Comparison of ENCODE assay signal across 30 cellular contexts in the genomic region with DNA sequence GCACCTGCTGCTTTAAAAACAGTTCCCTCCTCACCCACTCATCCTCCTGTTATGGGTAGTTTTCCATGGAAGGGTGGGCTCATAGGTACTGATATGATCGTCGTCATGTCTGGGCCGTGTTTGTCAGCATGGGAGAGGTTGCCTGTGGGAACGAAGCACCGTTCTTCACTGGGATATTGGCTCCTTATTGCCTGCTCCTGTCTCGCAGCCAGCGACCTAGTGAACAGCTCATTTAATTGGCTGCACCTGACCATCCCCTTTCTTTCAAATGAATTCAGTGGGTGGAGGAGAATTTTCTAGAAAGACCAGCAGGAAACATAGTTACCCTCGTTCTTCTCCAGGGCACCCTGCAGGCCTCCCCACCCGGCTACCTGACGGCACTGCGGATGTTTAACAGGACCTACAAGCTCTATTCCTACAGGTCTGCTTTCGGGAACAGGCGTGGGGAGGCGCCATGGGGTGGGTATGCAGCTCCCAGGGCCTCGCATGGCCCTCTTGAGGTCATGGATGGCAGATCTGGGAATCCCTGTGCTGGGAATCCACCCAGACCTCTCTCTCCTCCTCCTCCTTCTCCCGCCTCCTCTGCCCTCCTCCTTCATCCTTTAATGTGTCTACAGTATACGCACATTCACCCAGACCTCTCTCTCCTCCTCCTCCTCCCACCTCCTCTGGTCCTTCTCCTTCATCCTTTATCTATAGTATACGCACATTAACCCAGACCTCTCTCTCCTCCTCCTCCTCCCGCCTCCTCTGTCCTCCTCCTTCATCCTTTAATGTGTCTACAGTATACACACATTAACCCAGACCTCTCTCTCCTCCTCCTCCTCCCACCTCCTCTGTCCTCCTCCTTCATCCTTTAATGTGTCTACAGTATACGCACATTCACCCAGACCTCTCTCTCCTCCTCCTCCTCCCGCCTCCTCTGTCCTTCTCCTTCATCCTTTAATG. TPM values are rescaled to one million over a fixed set of nuclear protein-coding genes. Genes with fewer than 3 reads are reported as not detected.
DNase-seq lines count a peak whose midpoint lies in the region; ATAC-seq and TF ChIP-seq lines count a peak whose summit lies in the region.
"Had no signal": no experiment of that assay in that cellular context is flagged by ENCODE, and none has a peak within 500 bp of the region (broad histone marks: within the 10 kb centered on the region; RNA-seq: fewer than 3 reads in every experiment).

No MANE protein-coding gene starts in this region.

- H3K4me3 ChIP-seq in right atrium auricular region, result no peak overlapping the region
- H3K4me3 ChIP-seq in endodermal cell (ENCODE audit: low read length), result no peak overlapping the region
- H3K4me3 ChIP-seq in suprapubic skin, result no peak overlapping the region
- H3K4me3 ChIP-seq in BE2C (ENCODE audit: low read depth, low read length), result no peak overlapping the region
- H3K4me3 ChIP-seq in SK-N-SH (ENCODE audit: low read depth in 2 of 2, low read length in 1 of 2), result no peak overlapping the region
- H3K4me3 ChIP-seq: GM12878, PC-9, SK-N-MC had no signal

- CTCF ChIA-PET in SK-N-SH (lab: Yijun Ruan, JAX), result interaction anchor here (1.2 kb wide), 2 partner anchors 30 to 181 kb away, joined by 3 read pairs; no protein-coding TSS in a partner anchor

- TF ChIP-seq RAD21 in SK-N-SH (IDR thresholded peaks at IDR 0.05; ENCODE audit: low read length), result no peak

- WGBS in endodermal cell (ENCODE audit: insufficient coverage in 1 of 2, insufficient read length in 1 of 2), 2 experiments, result 93% methylated on average over 15 to 21 of the region's 21 CpGs
- 89% methylated on average over 21 of the region's 21 CpGs for WGBS in suprapubic skin
- WGBS in SK-N-SH (ENCODE audit: low lambda C conversion rate), result 91% methylated on average over 18 of the region's 21 CpGs

- peaks cover 1% of the 10 kb centered on the region for H3F3A ChIP-seq in SK-N-SH (replicated peaks; ENCODE audit: insufficient read depth)

- H3K27me3 ChIP-seq in right atrium auricular region (no peaks in the 10 kb centered on the region), endodermal cell (ENCODE audit: control insufficient read depth, insufficient read depth, low read length, poor library complexity, severe bottlenecking) (no peaks in the 10 kb centered on the region), suprapubic skin (no peaks in the 10 kb centered on the region), BE2C (no peaks in the 10 kb centered on the region), SK-N-SH (ENCODE audit: insufficient read depth) (no peaks in the 10 kb centered on the region)

- no peaks in the 10 kb centered on the region for H3K9me3 ChIP-seq in right atrium auricular region
- H3K9me3 ChIP-seq in endodermal cell (ENCODE audit: control insufficient read depth, low read length), result no peaks in the 10 kb centered on the region
- no peaks in the 10 kb centered on the region for H3K9me3 ChIP-seq in suprapubic skin
- H3K9me3 ChIP-seq in BE2C, result no peaks in the 10 kb centered on the region
- H3K9me3 ChIP-seq in SK-N-SH, result no peaks in the 10 kb centered on the region

- intact Hi-C loops in Right ventricle myocardium inferior (cut with DNase I), result no loop called here

- TF ChIP-seq EP300 in suprapubic skin (IDR thresholded peaks at IDR 0.05), result no peak
- no peak for TF ChIP-seq EP300 in SK-N-SH (IDR thresholded peaks at IDR 0.05; ENCODE audit: borderline replicate concordance in 1 of 2, low read depth in 1 of 2, low read length in 1 of 2)

- H3K4me1 Mint-ChIP-seq in endodermal cell, result peaks cover 6% of the 10 kb centered on the region
- H3K4me1 Mint-ChIP-seq: B cell; CD14-positive monocyte; CD8-positive, alpha-beta memory T cell had no signal

- ATAC-seq in Right ventricle myocardium inferior, result no peak
- ATAC-seq: GM12878 had no signal

- no peak for TF ChIP-seq POLR2A in suprapubic skin (IDR thresholded peaks at IDR 0.05)

- H3K4me3 Mint-ChIP-seq in endodermal cell, result no peak overlapping the region
- H3K4me3 Mint-ChIP-seq: B cell; CD14-positive monocyte; CD8-positive, alpha-beta memory T cell had no signal

- H3K27ac ChIP-seq in right atrium auricular region (peak overlapping the region; percentile 88 to 96), endodermal cell (ENCODE audit: low read depth, low read length) (no peak overlapping the region), suprapubic skin (no peak overlapping the region), SK-N-SH (ENCODE audit: low read depth in 2 of 2, low read length in 1 of 2) (no peak overlapping the region)
- H3K27ac ChIP-seq: 22Rv1, PC-9, SK-N-MC had no signal

- no peaks in the 10 kb centered on the region for H3K9me2 ChIP-seq in SK-N-SH

- H3K4me2 ChIP-seq in SK-N-SH, result no peak overlapping the region
- H3K4me2 ChIP-seq: PC-9 had no signal

- no peaks in the 10 kb centered on the region for H4K20me1 ChIP-seq in SK-N-SH (ENCODE audit: insufficient read depth)

- peak; percentile 38 for DNase-seq in activated effector memory CD4-positive, alpha-beta T cell treated with anti-CD3 and anti-CD28 coated beads, Interleukin-2, amount 50 U/mL, for 16 hours
- DNase-seq in activated effector memory CD4-positive, alpha-beta T cell treated with Interleukin-2 at 50 U/mL for 16 hours, result no peak
- no peak for DNase-seq in right atrium auricular region (ENCODE audit: low spot score)
- no peak for DNase-seq in Right ventricle myocardium inferior (ENCODE audit: missing footprints)
- DNase-seq in endodermal cell, result no peak
- peak; percentile 31 to 52 for DNase-seq in suprapubic skin (ENCODE audit: low spot score in 2 of 2)
- DNase-seq in BE2C, result no peak
- no peak for DNase-seq in SK-N-SH
- DNase-seq: DMS 273 treated with DMSO at 0.1 percent for 48 hours, DMS79, EL, GDM1, GOT3, HCEC 1CT, KBM-7, MV-4-11, NCI-H1105, NCI-H1436 treated with DMSO at 0.1 percent for 48 hours, NCI-H187 treated with DMSO at 0.1 percent for 48 hours, NCI-H2171 treated with DMSO at 0.1 percent for 48 hours, NCI-H524, NCI-H748 treated with DMSO at 0.1 percent for 48 hours, PC-9, SIG-M5 had no signal

- no peak for TF ChIP-seq CTCF in right atrium auricular region (IDR thresholded peaks at IDR 0.05)
- TF ChIP-seq CTCF in endodermal cell (conservative IDR thresholded peaks at IDR 0.05), result no peak
- no peak for TF ChIP-seq CTCF in suprapubic skin (IDR thresholded peaks at IDR 0.05)
- no peak for TF ChIP-seq CTCF in BE2C (IDR thresholded peaks at IDR 0.05; ENCODE audit: low read depth, low read length)
- TF ChIP-seq CTCF in SK-N-SH (IDR thresholded peaks at IDR 0.05), result no peak

- H3K36me3 Mint-ChIP-seq in endodermal cell (ENCODE audit: low read depth), result peaks cover 47% of the 10 kb centered on the region

- H3K27me3 Mint-ChIP-seq in endodermal cell (ENCODE audit: insufficient read depth), result no peaks in the 10 kb centered on the region
- H3K27me3 Mint-ChIP-seq: B cell; CD8-positive, alpha-beta memory T cell had no signal

- no peaks in the 10 kb centered on the region for H3K79me2 ChIP-seq in SK-N-SH (ENCODE audit: insufficient read depth)

- H3K9me3 Mint-ChIP-seq in endodermal cell, result no peaks in the 10 kb centered on the region
- H3K9me3 Mint-ChIP-seq: CD14-positive monocyte; CD8-positive, alpha-beta memory T cell had no signal

- POLR2A ChIA-PET in SK-N-SH (lab: Yijun Ruan, JAX), result no interaction called here

- H3K27ac Mint-ChIP-seq in endodermal cell, result peak overlapping the region; percentile 13
- H3K27ac Mint-ChIP-seq: B cell had no signal

- peaks cover 83% of the 10 kb centered on the region for H3K36me3 ChIP-seq in right atrium auricular region
- H3K36me3 ChIP-seq in endodermal cell (ENCODE audit: control insufficient read depth, insufficient read depth, low read length), result peaks cover 66% of the 10 kb centered on the region
- H3K36me3 ChIP-seq in suprapubic skin, result peaks cover 76% of the 10 kb centered on the region
- peaks cover 23% of the 10 kb centered on the region for H3K36me3 ChIP-seq in BE2C
- peaks cover 26 to 35% of the 10 kb centered on the region in 2 experiments for H3K36me3 ChIP-seq in SK-N-SH (replicated peaks in 1 of 2; ENCODE audit: control insufficient read depth in 1 of 2, insufficient read depth in 2 of 2, low read length in 1 of 2)

- H2AFZ ChIP-seq in SK-N-SH (ENCODE audit: low read depth), result no peak overlapping the region
- H2AFZ ChIP-seq: PC-9 had no signal

- H3K9ac ChIP-seq in endodermal cell (ENCODE audit: extremely low read depth, low read length, poor library complexity, severe bottlenecking) (no peak overlapping the region), SK-N-SH (no peak overlapping the region)

- peaks cover 0 to 40% of the 10 kb centered on the region in 2 donors for H3K4me1 ChIP-seq in right atrium auricular region
- H3K4me1 ChIP-seq in endodermal cell (ENCODE audit: control insufficient read depth, insufficient read depth, low read length), result peaks cover 1% of the 10 kb centered on the region
- H3K4me1 ChIP-seq in suprapubic skin, result no peaks in the 10 kb centered on the region
- H3K4me1 ChIP-seq in BE2C, result peaks cover 4% of the 10 kb centered on the region; the same call in 1 of the 2 replicates
- peaks cover 0 to 6% of the 10 kb centered on the region in 2 experiments; a peak in 1 of 4 replicates for H3K4me1 ChIP-seq in SK-N-SH (ENCODE audit: control insufficient read depth in 1 of 2, insufficient read depth in 2 of 2, low read depth in 1 of 2, low read length in 1 of 2)

TF ChIP-seq in SK-N-SH, 30 proteins besides CTCF, POLR2A, EP300 and RAD21 (continues in another document):
- TF ChIP-seq MEF2A (IDR thresholded peaks at IDR 0.05; ENCODE audit: borderline replicate concordance, low read depth) (no peak), GABPA (IDR thresholded peaks at IDR 0.05; ENCODE audit: low read depth) (no peak), ELF1 (IDR thresholded peaks at IDR 0.05) (no peak)

RNA-seq across cellular contexts. Expression of a gene that starts 21.9 kb away (rescaled TPM):
- total RNA-seq in right atrium auricular region (100 to 1,000 TPM in 1 of 2 donors, 10 to 100 TPM in 1; 75.9 to 116 TPM), Right ventricle myocardium inferior (132 TPM), endodermal cell (10 to 100 TPM; 77.1 to 93.6 TPM), suprapubic skin (100 to 1,000 TPM in 1 of 4 donors, 10 to 100 TPM in 3; 33.8 to 103 (median 47.0) TPM)
- 49.8 TPM for polyA plus RNA-seq in endodermal cell (2013, experiment 1 of 2)
- 44.7 TPM for polyA plus RNA-seq in endodermal cell (2013, experiment 2 of 2)
- 91.1 TPM for polyA plus RNA-seq in BE2C (2012; ENCODE audit: insufficient read depth, insufficient read length, low read depth)
- 76.1 and 78.2 TPM in 2 replicates for polyA plus RNA-seq in SK-N-SH (2012; rRNA removed)
- 36.3 and 54.5 TPM in 2 replicates for polyA plus RNA-seq in SK-N-SH (2012; cell fraction: cytosol; rRNA removed)
- polyA plus RNA-seq in SK-N-SH (2012; cell fraction: nucleus; rRNA removed), result 172 and 200 TPM in 2 replicates

RNA-seq across cellular contexts. Expression of a gene that starts 30.4 kb away (rescaled TPM):
- total RNA-seq in right atrium auricular region (100 to 1,000 TPM; 145 to 174 TPM), Right ventricle myocardium inferior (174 TPM), endodermal cell (10 to 100 TPM; 59.3 to 66.8 TPM), suprapubic skin (100 to 1,000 TPM; 142 to 247 (median 198) TPM)
- polyA plus RNA-seq in endodermal cell (2013, experiment 1 of 2), result 48.4 TPM
- 48.7 TPM for polyA plus RNA-seq in endodermal cell (2013, experiment 2 of 2)
- polyA plus RNA-seq in BE2C (2012; ENCODE audit: insufficient read depth, insufficient read length, low read depth), result 58.6 TPM
- 32.2 and 35.8 TPM in 2 replicates for polyA plus RNA-seq in SK-N-SH (2012; rRNA removed)
- polyA plus RNA-seq in SK-N-SH (2012; cell fraction: cytosol; rRNA removed), result 16.8 and 25.0 TPM in 2 replicates
- polyA plus RNA-seq in SK-N-SH (2012; cell fraction: nucleus; rRNA removed), result 75.6 and 77.6 TPM in 2 replicates

Comparison
In these comparisons a context has a peak if more than half of its experiments do, and no peak if none do; other contexts are left out.
1. DNase-seq: peak in activated effector memory CD4-positive, alpha-beta T cell treated with anti-CD3 and anti-CD28 coated beads, Interleukin-2, amount 50 U/mL, for 16 hours (single experiment) and suprapubic skin (2 of 2); none in activated effector memory CD4-positive, alpha-beta T cell treated with Interleukin-2 at 50 U/mL for 16 hours (single experiment), right atrium auricular region (single experiment), Right ventricle myocardium inferior (single experiment), endodermal cell (single experiment), BE2C (single experiment) and SK-N-SH (single experiment).
2. H3K27ac ChIP-seq: peak in right atrium auricular region (2 of 2); none in endodermal cell (single experiment), suprapubic skin (single experiment) and SK-N-SH (0 of 2).